8 cellular contexts compared by ENCODE assay signal in genomic region chr12:64610660-64611429, GRCh38. TPM values are rescaled to one million over a fixed set of nuclear protein-coding genes. Genes with fewer than 3 reads are reported as not detected.
A peak's percentile ranks its signal among the peaks of the same experiment; 100 is the strongest.
DNase-seq lines count a peak whose midpoint lies in the region; ATAC-seq and TF ChIP-seq lines count a peak whose summit lies in the region.

No MANE protein-coding gene starts in this region.

- H3K9me3 Mint-ChIP-seq in activated naive CD4-positive, alpha-beta T cell treated with anti-CD3 and anti-CD28 coated beads, Interleukin-2, amount 10 ng/mL, durations not matched to agents 7 days and 5 days = no peaks in the 10 kb centered on the region

- CTCF ChIA-PET in activated naive CD4-positive, alpha-beta T cell treated with anti-CD3 and anti-CD28 coated beads, Interleukin-2, amount 10 ng/mL, durations not matched to agents 7 days and 5 days (lab: Charles Lee) = interaction anchor here (0.6 to 1.9 kb wide), 6 partner anchors 27 to 90 kb away, joined by 3 to 11 read pairs (median 4); no protein-coding TSS in a partner anchor

- peak overlapping the region; percentile 95 for H3K4me3 ChIP-seq in SJCRH30
- peak overlapping the region; percentile 67 to 99 (median 96) for H3K4me3 ChIP-seq in heart left ventricle
- H3K4me3 ChIP-seq in retinal pigment epithelial cell (ENCODE audit: low read length) = peak overlapping the region; percentile 76

- no peak for TF ChIP-seq POLR2A in heart left ventricle (IDR thresholded peaks at IDR 0.05)

- ATAC-seq in GM19452 (IDR thresholded peaks at IDR 0.05; ENCODE audit: unreplicated experiment) = peak; percentile 49
- peak; percentile 39 for ATAC-seq in HG03571 (IDR thresholded peaks at IDR 0.05; ENCODE audit: unreplicated experiment)
- ATAC-seq in heart left ventricle = peak; percentile 47 to 85 (median 73)

- H3K4me1 ChIP-seq in SJCRH30 (no peaks in the 10 kb centered on the region), heart left ventricle (peaks cover 0 to 39% (median 25%) of the 10 kb centered on the region in 12 donors)

- H3K27ac ChIP-seq in SJCRH30 = peak overlapping the region; percentile 98
- peak overlapping the region; percentile 90 to 99 (median 97) for H3K27ac ChIP-seq in heart left ventricle

- no peaks in the 10 kb centered on the region for H3K27me3 ChIP-seq in SJCRH30
- no peaks in the 10 kb centered on the region for H3K27me3 ChIP-seq in heart left ventricle

- in situ Hi-C loops in Caki2 (cut with HindIII; ENCODE audit: low pct_unique_long_range_greater_than_20kb, low sequenced_read_pairs) = no loop called here

- H3K36me3 ChIP-seq in SJCRH30 = no peaks in the 10 kb centered on the region
- peaks cover 0 to 13% (median 0%) of the 10 kb centered on the region in 9 donors for H3K36me3 ChIP-seq in heart left ventricle

- H3K27me3 Mint-ChIP-seq in activated naive CD4-positive, alpha-beta T cell treated with anti-CD3 and anti-CD28 coated beads, Interleukin-2, amount 10 ng/mL, durations not matched to agents 7 days and 5 days = no peaks in the 10 kb centered on the region

- 1% methylated on average over 41 to 63 of the region's 63 CpGs for WGBS in heart left ventricle, 4 donors

- intact Hi-C loops in heart left ventricle (cut with DNase I) = loop anchor here (1.0 to 10.0 kb wide), 13 partner anchors 34 to 156 kb away; partner anchors contain the start of gene TBK1 (in 1 of the 10)

- H3K36me3 Mint-ChIP-seq in activated naive CD4-positive, alpha-beta T cell treated with anti-CD3 and anti-CD28 coated beads, Interleukin-2, amount 10 ng/mL, durations not matched to agents 7 days and 5 days = peaks cover 39% of the 10 kb centered on the region

- H3K9me3 ChIP-seq in SJCRH30 (replicated peaks) (no peaks in the 10 kb centered on the region), heart left ventricle (no peaks in the 10 kb centered on the region)

- DNase-seq in Caki2 (ENCODE audit: low read depth) (peak; percentile 85), SJCRH30 (peak; percentile 68 to 78), heart left ventricle (peak; percentile 65 to 89 (median 71)), retinal pigment epithelial cell (ENCODE audit: low read depth) (no peak), NCI-H1048 (lab: John Stamatoyannopoulos, UW) (no peak)
- DNase-seq in activated naive CD4-positive, alpha-beta T cell treated with anti-CD3 and anti-CD28 coated beads, Interleukin-2, amount 10 ng/mL, durations not matched to agents 7 days and 5 days = peak; percentile 82

- H3K27ac Mint-ChIP-seq in activated naive CD4-positive, alpha-beta T cell treated with anti-CD3 and anti-CD28 coated beads, Interleukin-2, amount 10 ng/mL, durations not matched to agents 7 days and 5 days = peak overlapping the region; percentile 95

- H3K4me3 Mint-ChIP-seq in activated naive CD4-positive, alpha-beta T cell treated with anti-CD3 and anti-CD28 coated beads, Interleukin-2, amount 10 ng/mL, durations not matched to agents 7 days and 5 days = peak overlapping the region; percentile 98

- no peak for TF ChIP-seq CTCF in heart left ventricle (IDR thresholded peaks at IDR 0.05)
- TF ChIP-seq CTCF in retinal pigment epithelial cell (conservative IDR thresholded peaks at IDR 0.05; ENCODE audit: low read depth, low read length) = no peak

- H3K4me1 Mint-ChIP-seq in activated naive CD4-positive, alpha-beta T cell treated with anti-CD3 and anti-CD28 coated beads, Interleukin-2, amount 10 ng/mL, durations not matched to agents 7 days and 5 days = peaks cover 47% of the 10 kb centered on the region

RNA-seq across cellular contexts. Expression of gene RASSF3, which starts 0.6 kb away (rescaled TPM):
- 50.0 and 63.8 TPM in 2 replicates for total RNA-seq in Caki2 (2014; rRNA removed; shearing (Covaris generic); ENCODE audit: low replicate concordance)
- 25.3 and 27.2 TPM in 2 replicates for total RNA-seq in SJCRH30 (2014; rRNA removed; shearing (Covaris generic))
- 100 to 1,000 TPM in 4 of 9 donors, 10 to 100 TPM in 5; 59.7 to 116 (median 93.4) TPM for total RNA-seq in heart left ventricle
- 10 to 100 TPM; 32.8 to 55.4 TPM for polyA plus RNA-seq in heart left ventricle

Comparison
In these comparisons a context has a peak if more than half of its experiments do, and no peak if none do; other contexts are left out.
1. DNase-seq: peak in Caki2 (single experiment), SJCRH30 (2 of 2), activated naive CD4-positive, alpha-beta T cell treated with anti-CD3 and anti-CD28 coated beads, Interleukin-2, amount 10 ng/mL, durations not matched to agents 7 days and 5 days (single experiment) and heart left ventricle (5 of 5); none in retinal pigment epithelial cell (single experiment) and NCI-H1048 (single experiment).
2. Peak in every context shown above with its lines, with median percentiles within 50 percentile points of each other: ATAC-seq and H3K4me3 ChIP-seq.